In the genomic region with DNA sequence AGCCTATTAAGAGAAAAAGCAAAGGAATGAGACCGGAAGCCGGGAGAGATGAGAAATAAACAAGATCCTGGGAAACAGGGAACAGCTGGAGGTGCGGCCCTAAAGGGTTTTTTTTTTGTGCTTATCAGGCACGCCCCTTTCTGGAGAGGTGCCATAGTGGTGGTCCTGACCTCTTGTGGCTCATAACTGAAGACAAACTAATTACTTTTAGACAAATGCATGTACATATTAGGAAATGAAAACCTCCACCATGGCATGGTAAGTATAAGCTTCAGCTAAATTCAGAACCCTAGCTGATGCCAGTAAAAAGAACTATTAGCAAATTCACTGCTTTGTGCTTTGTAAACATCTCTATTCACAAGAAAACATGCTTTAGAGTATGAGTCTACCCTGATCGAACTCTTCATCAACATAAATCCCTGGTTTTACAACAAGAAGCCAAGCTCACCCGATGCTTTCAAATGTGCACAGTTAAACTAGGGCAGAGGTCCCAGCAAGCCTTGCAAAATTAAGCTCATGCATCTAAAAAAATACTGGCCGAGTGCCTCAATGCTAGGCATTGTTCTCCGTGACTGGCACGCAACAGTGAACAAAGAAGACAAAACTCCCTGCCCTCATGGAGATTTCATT, we compare ENCODE assay signal across 9 cellular contexts.
A peak's percentile ranks its signal among the peaks of the same experiment; 100 is the strongest.
DNase-seq lines count a peak whose midpoint lies in the region; FAIRE-seq and TF ChIP-seq lines count a peak whose summit lies in the region.
"Had no signal": no experiment of that assay in that cellular context is flagged by ENCODE, and none has a peak within 500 bp of the region (broad histone marks: within the 10 kb centered on the region; RNA-seq: fewer than 3 reads in every experiment).

No MANE protein-coding gene starts in this region.

- no peak overlapping the region for H3K27ac ChIP-seq in H9 (ENCODE audit: insufficient read length, low read depth, low read length)
- no peak overlapping the region for H3K27ac ChIP-seq in coronary artery

- TF ChIP-seq CTCF in AG09319 (IDR thresholded peaks at IDR 0.05; ENCODE audit: low read depth, low read length) (no peak), H9 (conservative IDR thresholded peaks at IDR 0.05) (no peak), astrocyte of the spinal cord (IDR thresholded peaks at IDR 0.05; ENCODE audit: low read depth, low read length) (no peak), mesothelial cell of epicardium (IDR thresholded peaks at IDR 0.05; ENCODE audit: unreplicated experiment) (no peak), GM10266 (IDR thresholded peaks at IDR 0.05; ENCODE audit: control insufficient read depth, insufficient read depth, low read depth, missing control alignments) (no peak), coronary artery (IDR thresholded peaks at IDR 0.05) (no peak)

- no peaks in the 10 kb centered on the region for H3K79me1 ChIP-seq in H9 (ENCODE audit: insufficient read depth, low read depth, low read length, poor library complexity, severe bottlenecking)

- in situ Hi-C loops in astrocyte of the spinal cord (cut with HindIII; ENCODE audit: low sequenced_read_pairs): no loop called here

- H3K27me3 Mint-ChIP-seq in H9 (ENCODE audit: low read depth) (no peaks in the 10 kb centered on the region), mesothelial cell of epicardium (ENCODE audit: low read depth) (no peaks in the 10 kb centered on the region)

- H2BK20ac ChIP-seq in H9 (ENCODE audit: low read depth, low read length, poor library complexity, severe bottlenecking): no peak overlapping the region

- H2BK5ac ChIP-seq in H9 (ENCODE audit: insufficient read length, low read length): no peak overlapping the region

- no peak overlapping the region for H2BK12ac ChIP-seq in H9 (ENCODE audit: insufficient read length, low read depth, low read length)

- H3K4me2 ChIP-seq in H9 (ENCODE audit: insufficient read depth, insufficient read length, low read length): no peak overlapping the region

- H3K27me3 ChIP-seq in H9 (ENCODE audit: insufficient read depth, low read length): no peaks in the 10 kb centered on the region

- H3K4me3 Mint-ChIP-seq in H9: no peak overlapping the region
- no peak overlapping the region for H3K4me3 Mint-ChIP-seq in mesothelial cell of epicardium

- no peak for FAIRE-seq in GM12892 (lab: Jason Lieb, UNC)

- H3K56ac ChIP-seq in H9 (ENCODE audit: insufficient read length, low read depth, low read length): no peak overlapping the region

- no peaks in the 10 kb centered on the region for H3K9me3 ChIP-seq in H9 (ENCODE audit: control insufficient read depth, low read depth, low read length)

- no peak overlapping the region for H3K23ac ChIP-seq in H9 (ENCODE audit: insufficient read length, low read depth, low read length)

- H4K20me1 ChIP-seq in H9 (ENCODE audit: control insufficient read depth, insufficient read depth, insufficient read length): no peaks in the 10 kb centered on the region

- H3K36me3 Mint-ChIP-seq in H9 (ENCODE audit: insufficient read depth in 1 of 3, low read depth in 3 of 3) (peaks cover 2 to 4% (median 3%) of the 10 kb centered on the region in 3 experiments; a peak in 6 of 7 replicates), mesothelial cell of epicardium (peaks cover 4% of the 10 kb centered on the region)

- no peaks in the 10 kb centered on the region for H3K23me2 ChIP-seq in H9 (ENCODE audit: insufficient read length, low read depth, low read length, poor library complexity, severe bottlenecking)

- no peak overlapping the region for H2BK15ac ChIP-seq in H9 (ENCODE audit: low read depth, low read length)

- no peak overlapping the region for H3K9ac ChIP-seq in H9 (ENCODE audit: extremely low read depth, insufficient read length, low read length)

- no peak overlapping the region for H3T11ph ChIP-seq in H9 (ENCODE audit: low read length)

- H3K4me1 Mint-ChIP-seq in H9: peaks cover 36 to 44% of the 10 kb centered on the region in 2 experiments
- H3K4me1 Mint-ChIP-seq in mesothelial cell of epicardium: peaks cover 38% of the 10 kb centered on the region

- no peak for TF ChIP-seq POLR2A in GM12892 (IDR thresholded peaks at IDR 0.05; ENCODE audit: low read depth, low read length)

- H3K4me1 ChIP-seq in H9 (ENCODE audit: insufficient read depth, low read length): peaks cover 8% of the 10 kb centered on the region

- H3K9me3 Mint-ChIP-seq in H9 (no peaks in the 10 kb centered on the region), mesothelial cell of epicardium (no peaks in the 10 kb centered on the region)

- H2AFZ ChIP-seq in H9 (ENCODE audit: low read length): no peak overlapping the region

- no peak overlapping the region for H3K4ac ChIP-seq in H9 (ENCODE audit: low read depth, low read length)

- no peak overlapping the region for H3K18ac ChIP-seq in H9 (ENCODE audit: insufficient read length, low read depth, low read length)

- peak overlapping the region in 2 of 3 experiments; percentile 3 to 60; a peak in 2 of 7 replicates for H3K27ac Mint-ChIP-seq in H9
- peak overlapping the region; percentile 74 for H3K27ac Mint-ChIP-seq in mesothelial cell of epicardium

- H2AK5ac ChIP-seq in H9 (ENCODE audit: insufficient read length, low read length): no peak overlapping the region

- no peak overlapping the region for H4K5ac ChIP-seq in H9 (ENCODE audit: insufficient read length, low read depth, low read length)

- no peak overlapping the region for H2BK120ac ChIP-seq in H9 (ENCODE audit: low read depth, low read length, poor library complexity, severe bottlenecking)

- DNase-seq in AG09319 (ENCODE audit: extremely low read depth, low read depth) (peak; percentile 49), H9 (no peak), astrocyte of the spinal cord (ENCODE audit: low read depth, low spot score) (peak; percentile 41), mesothelial cell of epicardium (ENCODE audit: low spot score in 2 of 2, unreplicated experiment in 2 of 2) (no peak), GM10266 (ENCODE audit: extremely low spot score) (no peak), GM12892 (ENCODE audit: insufficient read length) (no peak), NCI-H187 treated with DMSO at 0.1 percent for 48 hours (lab: John Stamatoyannopoulos, UW) (no peak), coronary artery (ENCODE audit: low spot score) (no peak)
- DNase-seq: islet precursor cell had no signal

- H4K91ac ChIP-seq in H9 (ENCODE audit: insufficient read length, low read depth, low read length): no peak overlapping the region

- no peaks in the 10 kb centered on the region for H3K79me2 ChIP-seq in H9 (ENCODE audit: insufficient read depth, low read length)

- no peak overlapping the region for H4K8ac ChIP-seq in H9 (replicated peaks; ENCODE audit: insufficient read length, low read depth, low read length)

- no peak overlapping the region for H3K14ac ChIP-seq in H9 (ENCODE audit: insufficient read depth, low read length)

- H3K4me3 ChIP-seq in astrocyte of the spinal cord (ENCODE audit: low read depth, low read length) (no peak overlapping the region), coronary artery (no peak overlapping the region)

- no CpG with 5 or more reads among the region's 9 CpGs for WGBS in H9 (ENCODE audit: extremely low coverage, insufficient read length, low lambda C conversion rate)

Comparison
In these comparisons a context has a peak if more than half of its experiments do, and no peak if none do; other contexts are left out.
1. DNase-seq: peak in AG09319 (single experiment) and astrocyte of the spinal cord (single experiment); none in H9 (single experiment), mesothelial cell of epicardium (0 of 2), GM10266 (single experiment), GM12892 (single experiment), NCI-H187 treated with DMSO at 0.1 percent for 48 hours (single experiment) and coronary artery (single experiment).